In genomic region chr3:50241163-50241562, GRCh38 we compare ENCODE assay signal across 13 cellular contexts. TPM values are rescaled to one million over a fixed set of nuclear protein-coding genes. Genes with fewer than 3 reads are reported as not detected.
A peak's percentile ranks its signal among the peaks of the same experiment; 100 is the strongest.
DNase-seq lines count a peak whose midpoint lies in the region; ATAC-seq, FAIRE-seq and TF ChIP-seq lines count a peak whose summit lies in the region.
"Had no signal": no experiment of that assay in that cellular context is flagged by ENCODE, and none has a peak within 500 bp of the region (broad histone marks: within the 10 kb centered on the region; RNA-seq: fewer than 3 reads in every experiment).

No MANE protein-coding gene starts in this region.

- H3K79me2 ChIP-seq in Karpas-422 (ENCODE audit: low read length) = peaks cover 89% of the 10 kb centered on the region

- DNase-seq in Karpas-422 = no peak
- DNase-seq in central memory CD8-positive, alpha-beta T cell (ENCODE audit: low spot score in 2 of 2) = no peak
- no peak for DNase-seq in natural killer cell
- no peak for DNase-seq in RCC 7860 (ENCODE audit: low spot score)
- DNase-seq in GDM1 (lab: John Stamatoyannopoulos, UW) = no peak
- no peak for DNase-seq in NCI-H1436 treated with DMSO at 0.1 percent for 48 hours (lab: John Stamatoyannopoulos, UW)
- DNase-seq in globus pallidus (ENCODE audit: low spot score) = no peak
- DNase-seq: Kasumi-1, T-helper 9 cell had no signal

- no peak for FAIRE-seq in RCC 7860 (lab: Jason Lieb, UNC)
- FAIRE-seq: H54 had no signal

- H2AFZ ChIP-seq in Karpas-422 (ENCODE audit: low read length) = no peak overlapping the region

- no peaks in the 10 kb centered on the region for H3K9me2 ChIP-seq in Karpas-422 (replicated peaks; ENCODE audit: insufficient read depth, low read length)

- H4K20me1 ChIP-seq in BLaER1 (peaks cover 85% of the 10 kb centered on the region), Karpas-422 (ENCODE audit: insufficient read depth, low read depth, low read length) (peaks cover 43% of the 10 kb centered on the region)

- H3K4me3 ChIP-seq in BLaER1 (no peak overlapping the region; the same call in 1 of the 2 replicates), Karpas-422 (ENCODE audit: low read length) (peak overlapping the region; percentile 40; the same call in 1 of the 2 replicates)

- H3K27me3 Mint-ChIP-seq in central memory CD8-positive, alpha-beta T cell = no peaks in the 10 kb centered on the region
- no peaks in the 10 kb centered on the region for H3K27me3 Mint-ChIP-seq in natural killer cell (ENCODE audit: low read depth in 2 of 2)

- H3K36me3 ChIP-seq in BLaER1 (peaks cover 32% of the 10 kb centered on the region), Karpas-422 (ENCODE audit: insufficient read depth, low read length) (peaks cover 10% of the 10 kb centered on the region; the same call in 1 of the 2 replicates)

- TF ChIP-seq CTCF in natural killer cell (IDR thresholded peaks at IDR 0.05) = no peak

- H3K4me2 ChIP-seq in BLaER1 = peak overlapping the region; percentile 93
- peak overlapping the region; percentile 63 for H3K4me2 ChIP-seq in Karpas-422 (ENCODE audit: low read depth, low read length, poor library complexity, severe bottlenecking)

- H3K9ac ChIP-seq in BLaER1 = peak overlapping the region; percentile 74
- peak overlapping the region; percentile 60 for H3K9ac ChIP-seq in Karpas-422 (ENCODE audit: low read length)

- peaks cover 40% of the 10 kb centered on the region for H3K36me3 Mint-ChIP-seq in central memory CD8-positive, alpha-beta T cell (ENCODE audit: insufficient read depth)
- no peaks in the 10 kb centered on the region for H3K36me3 Mint-ChIP-seq in natural killer cell

- H3K27me3 ChIP-seq in BLaER1 (no peaks in the 10 kb centered on the region), Karpas-422 (ENCODE audit: low read length) (no peaks in the 10 kb centered on the region)

- H3K4me1 ChIP-seq in BLaER1 (peaks cover 81% of the 10 kb centered on the region), Karpas-422 (ENCODE audit: low read length) (peaks cover 73% of the 10 kb centered on the region)

- H3K4me1 Mint-ChIP-seq in central memory CD8-positive, alpha-beta T cell = peaks cover 75% of the 10 kb centered on the region
- peaks cover 69 to 91% of the 10 kb centered on the region in 2 donors for H3K4me1 Mint-ChIP-seq in natural killer cell

- intact Hi-C loops in natural killer cell (cut with micrococcal nuclease) = no loop called here

- no peaks in the 10 kb centered on the region for H3K9me3 Mint-ChIP-seq in central memory CD8-positive, alpha-beta T cell
- no peaks in the 10 kb centered on the region for H3K9me3 Mint-ChIP-seq in natural killer cell

- H3K27ac ChIP-seq in BLaER1 (peak overlapping the region; percentile 92), Karpas-422 (ENCODE audit: low read length) (peak overlapping the region; percentile 93)

- H3K9me3 ChIP-seq in BLaER1 (no peaks in the 10 kb centered on the region), Karpas-422 (ENCODE audit: low read length) (no peaks in the 10 kb centered on the region)

- no peak for ATAC-seq in central memory CD8-positive, alpha-beta T cell (replicated peaks; ENCODE audit: extremely low read depth, poor library complexity, severe bottlenecking)
- ATAC-seq in natural killer cell = no peak

- peak overlapping the region; percentile 88 for H3K27ac Mint-ChIP-seq in central memory CD8-positive, alpha-beta T cell (ENCODE audit: low read depth)
- H3K27ac Mint-ChIP-seq in natural killer cell = peak overlapping the region; percentile 95

- peak overlapping the region; percentile 80 for H3K4me3 Mint-ChIP-seq in central memory CD8-positive, alpha-beta T cell
- H3K4me3 Mint-ChIP-seq in natural killer cell = peak overlapping the region; percentile 76

RNA-seq across cellular contexts. Expression of gene GNAI2, which starts 5.2 kb away (rescaled TPM):
- 151 and 174 TPM in 2 replicates for total RNA-seq in Karpas-422 (2014; rRNA removed; shearing (Covaris generic); ENCODE audit: low replicate concordance)
- 100 to 1,000 TPM; 428 to 467 (median 447) TPM for total RNA-seq in natural killer cell

RNA-seq across cellular contexts. Expression of gene SEMA3B, which starts 27.8 kb away (rescaled TPM):
- total RNA-seq in Karpas-422 (2014; rRNA removed; shearing (Covaris generic); ENCODE audit: low replicate concordance) = 0.15 and 0.29 TPM in 2 replicates
- total RNA-seq in natural killer cell = 1 to 10 TPM in 1 of 3 donors, under 1 TPM in 2; 0.97 to 2.0 (median 0.99) TPM

RNA-seq across cellular contexts. Expression of gene SLC38A3, which starts 36.1 kb away (rescaled TPM):
- not detected in 2 replicates for total RNA-seq in Karpas-422 (2014; rRNA removed; shearing (Covaris generic); ENCODE audit: low replicate concordance)
- total RNA-seq in natural killer cell = under 1 TPM in 1 of 3 donors, not detected in 2; 0.82 TPM
- total RNA-seq: Daoy had no signal

RNA-seq across cellular contexts. Expression of gene LSMEM2, which starts 37.7 kb away (rescaled TPM):
- total RNA-seq in Karpas-422 (2014; rRNA removed; shearing (Covaris generic); ENCODE audit: low replicate concordance) = 0.14 TPM in 1 of 2 replicates, not detected in the other
- not detected for total RNA-seq in natural killer cell
- total RNA-seq: Daoy, pulmonary artery endothelial cell had no signal

RNA-seq across cellular contexts. Expression of gene GNAT1, which starts 49.8 kb away (rescaled TPM):
- not detected in 2 replicates for total RNA-seq in Karpas-422 (2014; rRNA removed; shearing (Covaris generic); ENCODE audit: low replicate concordance)
- total RNA-seq in natural killer cell = not detected
- total RNA-seq: Daoy had no signal
